10 cellular contexts compared by ENCODE assay signal in the genomic region with DNA sequence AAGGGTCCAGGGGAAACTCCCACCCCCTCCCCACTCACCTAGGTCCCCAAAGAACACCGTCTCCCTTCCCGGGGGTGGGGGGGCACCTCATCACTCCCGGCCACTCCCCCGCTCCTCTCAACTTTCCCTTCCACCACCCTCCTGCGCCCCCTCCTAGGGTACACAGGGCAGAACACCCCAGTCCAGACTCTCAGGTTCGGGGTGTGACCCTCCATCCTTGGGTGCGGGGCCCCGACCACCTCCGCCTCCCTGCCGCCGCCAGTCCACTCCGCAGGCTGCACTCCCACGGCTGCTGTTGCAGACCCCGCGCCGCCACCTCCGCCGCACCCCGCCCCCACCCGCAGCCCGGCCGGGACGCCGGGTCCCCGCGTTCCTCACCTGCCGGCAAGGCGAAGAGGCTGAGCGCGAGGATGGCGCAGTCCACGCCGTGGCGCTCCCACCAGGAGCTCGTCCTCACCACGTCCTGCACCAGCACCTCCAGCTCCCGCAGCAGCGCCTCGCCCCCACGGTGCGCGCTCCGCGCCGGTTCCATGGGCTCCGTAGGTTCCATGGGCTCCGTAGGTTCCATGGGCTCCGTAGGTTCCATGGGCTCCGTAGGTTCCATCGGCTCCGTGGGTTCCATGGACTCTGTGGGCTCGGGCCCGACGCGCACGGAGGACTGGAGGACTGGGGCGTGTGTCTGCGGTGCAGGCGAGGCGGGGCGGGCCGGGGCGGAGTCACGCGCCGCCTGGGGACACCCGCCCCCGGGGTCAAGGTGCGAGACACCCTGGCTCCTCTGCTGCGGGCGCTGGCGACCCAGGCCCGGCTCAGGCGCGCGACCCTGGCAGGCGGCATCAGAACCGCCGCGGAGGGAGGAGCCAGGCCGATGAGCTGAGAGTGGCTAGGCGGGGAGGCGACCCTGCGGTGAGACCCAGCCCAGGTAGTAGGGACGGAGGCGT. TPM values are rescaled to one million over a fixed set of nuclear protein-coding genes. Genes with fewer than 3 reads are reported as not detected.
DNase-seq lines count a peak whose midpoint lies in the region; ATAC-seq and TF ChIP-seq lines count a peak whose summit lies in the region.
"Had no signal": no experiment of that assay in that cellular context is flagged by ENCODE, and none has a peak within 500 bp of the region (broad histone marks: within the 10 kb centered on the region; RNA-seq: fewer than 3 reads in every experiment).

TSS of gene FADS6 (minus strand) at position 660 of the 938 bp plus-strand sequence. CDS start at position 622, 38 bp downstream.

- intact Hi-C loops in left ventricle myocardium inferior (cut with micrococcal nuclease): no loop called here

- H3K4me2 ChIP-seq in GM23248 (ENCODE audit: unreplicated experiment): peak within 1 kb of the TSS; percentile 7

- peaks cover 69% of the 10 kb centered on the region for H3K27me3 ChIP-seq in GM23248 (replicated peaks; ENCODE audit: insufficient read depth)
- peaks cover 90% of the 10 kb centered on the region for H3K27me3 ChIP-seq in left ventricle myocardium inferior (ENCODE audit: low read depth)

- H3K36me3 Mint-ChIP-seq in activated T-cell treated with anti-CD3 and anti-CD28 coated beads, Interleukin-2, amount 50 U/mL, for 4 hours (ENCODE audit: insufficient read depth): no peaks in the 10 kb centered on the region
- H3K36me3 Mint-ChIP-seq in progenitor cell of endocrine pancreas (ENCODE audit: insufficient read depth): no peaks in the 10 kb centered on the region

- peak; percentile 62 to 68 for ATAC-seq in activated T-cell treated with anti-CD3 and anti-CD28 coated beads, Interleukin-2, amount 50 U/mL, for 4 hours
- ATAC-seq in HG03139 (IDR thresholded peaks at IDR 0.05; ENCODE audit: unreplicated experiment): no peak

- no peaks in the 10 kb centered on the region for H3K9me2 ChIP-seq in GM23248 (ENCODE audit: insufficient read depth)

- no peaks in the 10 kb centered on the region for H3F3A ChIP-seq in GM23248 (ENCODE audit: insufficient read depth)

- no peaks in the 10 kb centered on the region for H4K20me1 ChIP-seq in GM23248 (ENCODE audit: insufficient read depth)

- H3K4me3 Mint-ChIP-seq in activated T-cell treated with anti-CD3 and anti-CD28 coated beads, Interleukin-2, amount 50 U/mL, for 4 hours: peak within 1 kb of the TSS; percentile 61
- H3K4me3 Mint-ChIP-seq in progenitor cell of endocrine pancreas (ENCODE audit: low read depth): peak within 1 kb of the TSS; percentile 70

- no peak for TF ChIP-seq CTCF in left ventricle myocardium inferior (IDR thresholded peaks at IDR 0.05; ENCODE audit: borderline replicate concordance)
- TF ChIP-seq CTCF in progenitor cell of endocrine pancreas (IDR thresholded peaks at IDR 0.05; ENCODE audit: unreplicated experiment): no peak

- H3K9me3 ChIP-seq in GM23248 (ENCODE audit: low read depth) (no peaks in the 10 kb centered on the region), left ventricle myocardium inferior (replicated peaks) (no peaks in the 10 kb centered on the region)

- no peaks in the 10 kb centered on the region for H3K36me3 ChIP-seq in GM23248 (ENCODE audit: low read depth)
- no peaks in the 10 kb centered on the region for H3K36me3 ChIP-seq in left ventricle myocardium inferior

- H3K79me2 ChIP-seq in GM23248 (ENCODE audit: insufficient read depth): no peaks in the 10 kb centered on the region

- DNase-seq in GM23248 (peak; percentile 4), left ventricle myocardium inferior (no peak), progenitor cell of endocrine pancreas (ENCODE audit: low spot score, unreplicated experiment) (no peak), Ammon's horn (ENCODE audit: low spot score) (no peak), NCI-H187 (lab: John Stamatoyannopoulos, UW) (no peak), dedifferentiated amniotic fluid mesenchymal stem cell (ENCODE audit: extremely low spot score) (no peak)
- no peak for DNase-seq in activated T-cell treated with anti-CD3 and anti-CD28 coated beads, Interleukin-2, amount 50 U/mL, for 4 hours
- DNase-seq: aorta, midbrain had no signal

- H3K27me3 Mint-ChIP-seq in activated T-cell treated with anti-CD3 and anti-CD28 coated beads, Interleukin-2, amount 50 U/mL, for 4 hours (ENCODE audit: low read depth): peaks cover 46% of the 10 kb centered on the region
- H3K27me3 Mint-ChIP-seq in progenitor cell of endocrine pancreas: peaks cover 61% of the 10 kb centered on the region

- H2AFZ ChIP-seq in GM23248: peak within 1 kb of the TSS; percentile 48; the same call in 1 of the 2 replicates

- no peaks in the 10 kb centered on the region for H3K9me3 Mint-ChIP-seq in activated T-cell treated with anti-CD3 and anti-CD28 coated beads, Interleukin-2, amount 50 U/mL, for 4 hours
- no peaks in the 10 kb centered on the region for H3K9me3 Mint-ChIP-seq in progenitor cell of endocrine pancreas (ENCODE audit: low read depth)

- H3K4me1 ChIP-seq in GM23248 (ENCODE audit: insufficient read depth): no peaks in the 10 kb centered on the region
- H3K4me1 ChIP-seq in left ventricle myocardium inferior: peaks cover 11% of the 10 kb centered on the region

- H3K4me3 ChIP-seq in GM23248: 0 out of 2 replicates have a peak within 1 kb of the TSS, but pooled peaks have one; percentile 37
- peak within 1 kb of the TSS; percentile 60 for H3K4me3 ChIP-seq in left ventricle myocardium inferior

- H3K4me1 Mint-ChIP-seq in activated T-cell treated with anti-CD3 and anti-CD28 coated beads, Interleukin-2, amount 50 U/mL, for 4 hours (ENCODE audit: low read depth): peaks cover 6% of the 10 kb centered on the region
- H3K4me1 Mint-ChIP-seq in progenitor cell of endocrine pancreas (ENCODE audit: low read depth): peaks cover 2% of the 10 kb centered on the region

- no peak within 1 kb of the TSS for H3K9ac ChIP-seq in GM23248

- 7 to 9% methylated on average over 59 to 74 of the region's 86 CpGs for WGBS in GM23248 (ENCODE audit: low coverage in 1 of 2, low lambda C conversion rate in 2 of 2, missing lambda C conversion rate in 2 of 2), 2 experiments

- no peak within 1 kb of the TSS for H3K27ac Mint-ChIP-seq in progenitor cell of endocrine pancreas

- H3K27ac ChIP-seq in GM23248 (no peak within 1 kb of the TSS), left ventricle myocardium inferior (replicated peaks) (no peak within 1 kb of the TSS)

- in situ Hi-C loops in GM23248 (cut with MboI): no loop called here

RNA-seq across cellular contexts. Expression of gene FADS6, which starts in this region (rescaled TPM):
- not detected in 2 replicates for total RNA-seq in GM23248 (2014; rRNA removed; shearing (Covaris generic))
- polyA plus RNA-seq in GM23248 (2016; fragmentation: Nextera tagmentation; extraction: Ambion mirVana): not detected in 2 replicates
- not detected for total RNA-seq in activated T-cell treated with anti-CD3 and anti-CD28 coated beads, Interleukin-2, amount 50 U/mL, for 4 hours
- not detected for total RNA-seq in left ventricle myocardium inferior
- total RNA-seq in progenitor cell of endocrine pancreas: 0.14 and 0.42 TPM in 2 replicates
- total RNA-seq: aorta had no signal

Comparison
In these comparisons a context has a peak if more than half of its experiments do, and no peak if none do; other contexts are left out.
1. Peak in DNase-seq, H3K4me3 ChIP-seq and H3K4me2 ChIP-seq in GM23248; RNA of the gene not detected or under 1 TPM.
2. Peak in ATAC-seq in activated T-cell treated with anti-CD3 and anti-CD28 coated beads, Interleukin-2, amount 50 U/mL, for 4 hours; RNA of the gene not detected or under 1 TPM.